Comparison of ENCODE assay signal across 14 cellular contexts in genomic region chr1:149967041-149967440, GRCh38. TPM values are rescaled to one million over a fixed set of nuclear protein-coding genes. Genes with fewer than 3 reads are reported as not detected.
DNase-seq lines count a peak whose midpoint lies in the region; ATAC-seq and TF ChIP-seq lines count a peak whose summit lies in the region.
"Had no signal": no experiment of that assay in that cellular context is flagged by ENCODE, and none has a peak within 500 bp of the region (broad histone marks: within the 10 kb centered on the region; RNA-seq: fewer than 3 reads in every experiment).

No MANE protein-coding gene starts in this region.

- TF ChIP-seq CTCF in astrocyte of the cerebellum (IDR thresholded peaks at IDR 0.05; ENCODE audit: low read depth, low read length, missing control alignments): peak; percentile 2

- H3K4me2 ChIP-seq in mesendoderm (ENCODE audit: low read length): no peak overlapping the region

- no CpG with 5 or more reads among the region's 3 CpGs for WGBS in mesendoderm (ENCODE audit: extremely low coverage, insufficient coverage, low lambda C conversion rate)

- H3K4me3 ChIP-seq in astrocyte of the cerebellum (ENCODE audit: low read depth, low read length): no peak overlapping the region
- no peak overlapping the region for H3K4me3 ChIP-seq in mesendoderm (ENCODE audit: low read length)

- no peak overlapping the region for H4K8ac ChIP-seq in mesendoderm (ENCODE audit: low read depth, low read length)

- H3K23ac ChIP-seq in mesendoderm (ENCODE audit: low read length): no peak overlapping the region

- ATAC-seq in HG03378 (IDR thresholded peaks at IDR 0.05; ENCODE audit: unreplicated experiment): no peak

- peaks cover 2% of the 10 kb centered on the region for H3K36me3 ChIP-seq in mesendoderm (ENCODE audit: control insufficient read depth, insufficient read depth, low read length)

- no peak overlapping the region for H3K18ac ChIP-seq in mesendoderm (ENCODE audit: low read length)

- no peak overlapping the region for H3K9ac ChIP-seq in mesendoderm (ENCODE audit: low read length)

- H3K4ac ChIP-seq in mesendoderm (ENCODE audit: low read depth, low read length): no peak overlapping the region

- no peak overlapping the region for H2AK5ac ChIP-seq in mesendoderm (ENCODE audit: low read length)

- no peaks in the 10 kb centered on the region for H3K27me3 ChIP-seq in mesendoderm (ENCODE audit: insufficient read depth, low read length, poor library complexity)

- in situ Hi-C loops in G401 (cut with HindIII; ENCODE audit: low sequenced_read_pairs) (no loop called here), astrocyte of the cerebellum (cut with HindIII; ENCODE audit: low sequenced_read_pairs) (no loop called here)

- no peak overlapping the region for H2BK120ac ChIP-seq in mesendoderm (ENCODE audit: low read depth, low read length)

- H3K4me1 ChIP-seq in mesendoderm (ENCODE audit: control insufficient read depth, low read depth, low read length): no peaks in the 10 kb centered on the region

- H2BK5ac ChIP-seq in mesendoderm (ENCODE audit: low read length): no peak overlapping the region

- H3K27ac ChIP-seq in mesendoderm (ENCODE audit: low read depth, low read length): no peak overlapping the region

- no peaks in the 10 kb centered on the region for H3K79me1 ChIP-seq in mesendoderm (ENCODE audit: low read length)

- DNase-seq in G401 (ENCODE audit: low spot score) (peak; percentile 32), astrocyte of the cerebellum (ENCODE audit: low read depth) (no peak), mesendoderm (peak; percentile 29), NCI-H128 (lab: John Stamatoyannopoulos, UW; ENCODE audit: unreplicated experiment) (no peak), SKM-1 treated with dmso at 0.1 percent for 144 hours (lab: John Stamatoyannopoulos, UW; ENCODE audit: unreplicated experiment) (no peak)
- DNase-seq: CD4-positive, CD25-positive, alpha-beta regulatory T cell; EL; HFFc6; Kasumi-1; MM.1S; NCI-H1092 treated with DMSO at 0.1 percent for 48 hours; NCI-H1694; NCI-H524 had no signal

- H4K5ac ChIP-seq in mesendoderm (ENCODE audit: low read length): no peak overlapping the region

- no peaks in the 10 kb centered on the region for H3K79me2 ChIP-seq in mesendoderm (ENCODE audit: control insufficient read depth, insufficient read depth, low read length)

- no peak overlapping the region for H3K56ac ChIP-seq in mesendoderm (ENCODE audit: low read length)

- no peak overlapping the region for H2BK15ac ChIP-seq in mesendoderm (replicated peaks; ENCODE audit: low read depth)

RNA-seq across cellular contexts. Expression of gene MTMR11, which starts 30.4 kb away (rescaled TPM):
- 7.8 and 8.4 TPM in 2 replicates for total RNA-seq in G401 (2014; rRNA removed; shearing (Covaris generic))
- 1.5 TPM for polyA plus RNA-seq in mesendoderm (2013, experiment 1 of 2)
- 1.6 TPM for polyA plus RNA-seq in mesendoderm (2013, experiment 2 of 2)

RNA-seq across cellular contexts. Expression of gene SF3B4, which starts 39.4 kb away (rescaled TPM):
- total RNA-seq in G401 (2014; rRNA removed; shearing (Covaris generic)): 20.3 and 23.3 TPM in 2 replicates
- polyA plus RNA-seq in mesendoderm (2013, experiment 1 of 2): 146 TPM
- 148 TPM for polyA plus RNA-seq in mesendoderm (2013, experiment 2 of 2)

RNA-seq across cellular contexts. Expression of gene OTUD7B, which starts 43.5 kb away (rescaled TPM):
- total RNA-seq in G401 (2014; rRNA removed; shearing (Covaris generic)): 6.0 and 11.9 TPM in 2 replicates
- 5.4 TPM for polyA plus RNA-seq in mesendoderm (2013, experiment 1 of 2)
- polyA plus RNA-seq in mesendoderm (2013, experiment 2 of 2): 5.9 TPM

RNA-seq across cellular contexts. Expression of gene SV2A, which starts 49.4 kb away (rescaled TPM):
- total RNA-seq in G401 (2014; rRNA removed; shearing (Covaris generic)): 26.9 and 36.8 TPM in 2 replicates
- polyA plus RNA-seq in mesendoderm (2013, experiment 1 of 2): 27.6 TPM
- 28.5 TPM for polyA plus RNA-seq in mesendoderm (2013, experiment 2 of 2)

Comparison
In these comparisons a context has a peak if more than half of its experiments do, and no peak if none do; other contexts are left out.
1. DNase-seq: peak in G401 (single experiment) and mesendoderm (single experiment); none in astrocyte of the cerebellum (single experiment), NCI-H128 (single experiment) and SKM-1 treated with dmso at 0.1 percent for 144 hours (single experiment).